9 cellular contexts compared by ENCODE assay signal in genomic region chr14:29926228-29926627, GRCh38. TPM values are rescaled to one million over a fixed set of nuclear protein-coding genes. Genes with fewer than 3 reads are reported as not detected.
DNase-seq lines count a peak whose midpoint lies in the region; ATAC-seq lines count a peak whose summit lies in the region.
"Had no signal": no experiment of that assay in that cellular context is flagged by ENCODE, and none has a peak within 500 bp of the region (broad histone marks: within the 10 kb centered on the region; RNA-seq: fewer than 3 reads in every experiment).

No MANE protein-coding gene starts in this region.

- peaks cover 23% of the 10 kb centered on the region for H3K27me3 Mint-ChIP-seq in IgD-negative memory B cell
- peaks cover 33 to 57% (median 52%) of the 10 kb centered on the region in 5 donors for H3K27me3 Mint-ChIP-seq in naive thymus-derived CD4-positive, alpha-beta T cell

- H3K4me1 Mint-ChIP-seq in IgD-negative memory B cell: peaks cover 5 to 11% (median 5%) of the 10 kb centered on the region in 3 donors
- peaks cover 4 to 17% (median 10%) of the 10 kb centered on the region in 7 donors for H3K4me1 Mint-ChIP-seq in naive thymus-derived CD4-positive, alpha-beta T cell

- peak overlapping the region; percentile 97 for H3K4me3 ChIP-seq in ACC112 (ENCODE audit: low read depth, low read length)
- no peak overlapping the region for H3K4me3 ChIP-seq in naive thymus-derived CD4-positive, alpha-beta T cell (ENCODE audit: low read length)

- no peaks in the 10 kb centered on the region for H3K9me3 ChIP-seq in naive thymus-derived CD4-positive, alpha-beta T cell (ENCODE audit: control insufficient read depth in 2 of 3, low read length in 3 of 3)

- CTCF ChIA-PET in naive thymus-derived CD4-positive, alpha-beta T cell (lab: Charles Lee): no interaction called here

- no peak overlapping the region for H2AFZ ChIP-seq in ACC112 (ENCODE audit: low read length, unreplicated experiment)

- no peaks in the 10 kb centered on the region for H3K36me3 ChIP-seq in ACC112 (ENCODE audit: insufficient read depth, low read length)
- H3K36me3 ChIP-seq in naive thymus-derived CD4-positive, alpha-beta T cell (ENCODE audit: control insufficient read depth in 2 of 3, insufficient read depth in 3 of 3, low read length in 3 of 3): no peaks in the 10 kb centered on the region

- peaks cover 41% of the 10 kb centered on the region for H3K4me1 ChIP-seq in ACC112 (ENCODE audit: control insufficient read depth, insufficient read depth, low read length, unreplicated experiment)
- H3K4me1 ChIP-seq in naive thymus-derived CD4-positive, alpha-beta T cell (ENCODE audit: control insufficient read depth in 2 of 2, insufficient read depth in 2 of 2, low read length in 2 of 2): no peaks in the 10 kb centered on the region

- H3K9me3 Mint-ChIP-seq in IgD-negative memory B cell: peaks cover 0 to 1% (median 0%) of the 10 kb centered on the region in 3 donors
- H3K9me3 Mint-ChIP-seq in naive thymus-derived CD4-positive, alpha-beta T cell: peaks cover 0 to 14% (median 4%) of the 10 kb centered on the region in 11 donors

- intact Hi-C loops in naive thymus-derived CD4-positive, alpha-beta T cell (cut with micrococcal nuclease): no loop called here

- peak overlapping the region; percentile 33 to 91 (median 80) for H3K4me3 Mint-ChIP-seq in IgD-negative memory B cell
- peak overlapping the region in 8 of 10 donors; percentile 33 to 77 (median 70) for H3K4me3 Mint-ChIP-seq in naive thymus-derived CD4-positive, alpha-beta T cell

- peaks cover 39% of the 10 kb centered on the region for H3K79me2 ChIP-seq in ACC112 (ENCODE audit: control insufficient read depth, insufficient read depth, low read length, unreplicated experiment)

- H3K27ac ChIP-seq in ACC112 (ENCODE audit: low read depth, low read length): no peak overlapping the region
- no peak overlapping the region for H3K27ac ChIP-seq in naive thymus-derived CD4-positive, alpha-beta T cell (ENCODE audit: low read depth, low read length)

- POLR2A ChIA-PET in naive thymus-derived CD4-positive, alpha-beta T cell (lab: Charles Lee): no interaction called here

- DNase-seq in ecto neural progenitor cell (ENCODE audit: low spot score) (peak; percentile 53), GM19238 (ENCODE audit: insufficient read length, low spot score) (no peak), globus pallidus (ENCODE audit: low spot score) (no peak), islet precursor cell (no peak)
- DNase-seq in naive thymus-derived CD4-positive, alpha-beta T cell: no peak

- peak overlapping the region in 1 of 3 donors; percentile 87 for H3K27ac Mint-ChIP-seq in IgD-negative memory B cell
- H3K27ac Mint-ChIP-seq in naive thymus-derived CD4-positive, alpha-beta T cell: no peak overlapping the region

- no peaks in the 10 kb centered on the region for H3K27me3 ChIP-seq in ACC112 (ENCODE audit: insufficient read depth, low read length)
- no peaks in the 10 kb centered on the region for H3K27me3 ChIP-seq in naive thymus-derived CD4-positive, alpha-beta T cell (ENCODE audit: control insufficient read depth in 2 of 2, insufficient read depth in 2 of 2, low read length in 2 of 2)

- ATAC-seq in naive thymus-derived CD4-positive, alpha-beta T cell: no peak
- ATAC-seq in GM18868 (IDR thresholded peaks at IDR 0.05; ENCODE audit: unreplicated experiment): no peak
- ATAC-seq: activated CD4-positive, CD25-positive, alpha-beta regulatory T cell treated with anti-CD3 and anti-CD28 coated beads, Interleukin-2, amount 50 U/mL, for 24 hours had no signal

- H3K36me3 Mint-ChIP-seq in IgD-negative memory B cell: no peaks in the 10 kb centered on the region
- peaks cover 0 to 4% (median 0%) of the 10 kb centered on the region in 5 donors for H3K36me3 Mint-ChIP-seq in naive thymus-derived CD4-positive, alpha-beta T cell

RNA-seq across cellular contexts. Expression of gene PRKD1, which starts 1.4 kb away (rescaled TPM):
- 1.0 TPM for polyA plus RNA-seq in IgD-negative memory B cell
- not detected for total RNA-seq in naive thymus-derived CD4-positive, alpha-beta T cell
- polyA plus RNA-seq in naive thymus-derived CD4-positive, alpha-beta T cell: not detected
